ENCODE assay signal across 1 cellular context in the genomic region with DNA sequence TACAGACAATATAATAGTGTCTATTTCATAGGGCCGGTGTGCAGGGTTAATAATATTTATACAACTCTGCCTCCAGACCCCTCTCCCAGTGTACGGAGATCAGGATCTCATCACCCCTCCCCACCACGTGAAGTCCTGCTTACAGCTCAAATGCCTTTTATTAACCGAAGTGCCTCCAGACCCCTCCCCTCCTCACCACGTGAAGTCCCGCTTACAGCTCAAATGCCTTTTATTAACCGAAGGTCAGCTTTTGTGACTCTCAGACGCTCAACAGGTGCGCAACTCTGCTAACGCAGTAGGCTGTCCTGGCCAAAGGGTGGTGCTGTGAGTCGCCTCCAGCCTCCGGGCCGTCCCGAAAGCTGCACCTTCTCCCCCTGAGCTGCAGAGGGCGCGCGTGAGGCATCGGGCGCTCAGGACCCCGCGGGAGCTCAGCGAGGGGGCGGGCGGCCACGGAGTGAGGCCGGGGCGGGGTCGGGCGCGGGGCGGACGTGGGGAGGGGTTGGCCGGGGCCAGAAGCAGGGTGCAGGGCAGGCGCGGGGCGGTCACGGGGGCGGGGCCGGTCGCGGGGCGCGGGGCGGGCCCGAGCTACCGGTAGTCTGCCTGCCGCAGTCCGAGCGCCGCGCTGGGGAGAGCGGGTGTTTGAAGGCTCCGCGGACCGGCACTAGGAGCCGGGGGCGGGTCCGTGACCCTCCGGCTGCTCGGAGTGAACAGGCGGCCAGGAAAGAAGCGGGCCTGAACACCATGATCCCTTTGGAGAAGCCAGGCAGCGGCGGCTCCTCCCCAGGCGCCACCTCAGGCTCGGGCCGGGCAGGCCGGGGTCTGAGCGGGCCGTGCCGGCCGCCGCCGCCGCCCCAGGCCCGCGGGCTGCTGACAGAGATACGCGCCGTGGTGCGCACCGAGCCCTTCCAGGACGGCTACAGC.
A peak's percentile ranks its signal among the peaks of the same experiment; 100 is the strongest.
TF ChIP-seq lines count a peak whose summit lies in the region.

A gene (plus strand): TSS at position 606 of the 921 bp plus-strand sequence. CDS start 136 bp downstream, at position 742.

TF ChIP-seq in HepG2, 621 proteins besides CTCF, POLR2A, EP300 and RAD21 (continued from another document and continues in another):
- TF ChIP-seq TEAD2 (CRISPR knock-in tag; IDR thresholded peaks at IDR 0.05) (no peak), ZNF24 (IDR thresholded peaks at IDR 0.05) (no peak), ZMAT3 (CRISPR knock-in tag; conservative IDR thresholded peaks at IDR 0.05) (0 out of 2 replicates have a peak, but pooled peaks have one; percentile 66), MIER3 (CRISPR knock-in tag; IDR thresholded peaks at IDR 0.05; ENCODE audit: borderline replicate concordance) (peak; percentile 53; the same call in 1 of the 2 replicates), PHF5A (CRISPR knock-in tag; IDR thresholded peaks at IDR 0.05; ENCODE audit: low read depth, unreplicated experiment) (peak; percentile 42), ZNF605 (CRISPR knock-in tag; IDR thresholded peaks at IDR 0.05) (no peak; the same call in 1 of the 2 replicates), ZKSCAN8 (CRISPR knock-in tag; IDR thresholded peaks at IDR 0.05; ENCODE audit: borderline replicate concordance) (peak; percentile 62; the same call in 1 of the 2 replicates), ZNF780A (CRISPR knock-in tag; IDR thresholded peaks at IDR 0.05) (no peak), SP5 (CRISPR knock-in tag; IDR thresholded peaks at IDR 0.05; ENCODE audit: borderline replicate concordance, low read depth) (0 out of 2 replicates have a peak, but pooled peaks have one; percentile 24), ZNF891 (CRISPR knock-in tag; IDR thresholded peaks at IDR 0.05) (peak; percentile 27; the same call in 1 of the 2 replicates)
- TF ChIP-seq, protein P1, sequence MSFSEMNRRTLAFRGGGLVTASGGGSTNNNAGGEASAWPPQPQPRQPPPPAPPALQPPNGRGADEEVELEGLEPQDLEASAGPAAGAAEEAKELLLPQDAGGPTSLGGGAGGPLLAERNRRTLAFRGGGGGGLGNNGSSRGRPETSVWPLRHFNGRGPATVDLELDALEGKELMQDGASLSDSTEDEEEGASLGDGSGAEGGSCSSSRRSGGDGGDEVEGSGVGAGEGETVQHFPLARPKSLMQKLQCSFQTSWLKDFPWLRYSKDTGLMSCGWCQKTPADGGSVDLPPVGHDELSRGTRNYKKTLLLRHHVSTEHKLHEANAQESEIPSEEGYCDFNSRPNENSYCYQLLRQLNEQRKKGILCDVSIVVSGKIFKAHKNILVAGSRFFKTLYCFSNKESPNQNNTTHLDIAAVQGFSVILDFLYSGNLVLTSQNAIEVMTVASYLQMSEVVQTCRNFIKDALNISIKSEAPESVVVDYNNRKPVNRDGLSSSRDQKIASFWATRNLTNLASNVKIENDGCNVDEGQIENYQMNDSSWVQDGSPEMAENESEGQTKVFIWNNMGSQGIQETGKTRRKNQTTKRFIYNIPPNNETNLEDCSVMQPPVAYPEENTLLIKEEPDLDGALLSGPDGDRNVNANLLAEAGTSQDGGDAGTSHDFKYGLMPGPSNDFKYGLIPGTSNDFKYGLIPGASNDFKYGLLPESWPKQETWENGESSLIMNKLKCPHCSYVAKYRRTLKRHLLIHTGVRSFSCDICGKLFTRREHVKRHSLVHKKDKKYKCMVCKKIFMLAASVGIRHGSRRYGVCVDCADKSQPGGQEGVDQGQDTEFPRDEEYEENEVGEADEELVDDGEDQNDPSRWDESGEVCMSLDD (CRISPR knock-in tag; IDR thresholded peaks at IDR 0.05; ENCODE audit: borderline replicate concordance): 0 out of 2 replicates have a peak, but pooled peaks have one; percentile 13
- TF ChIP-seq, protein P2, sequence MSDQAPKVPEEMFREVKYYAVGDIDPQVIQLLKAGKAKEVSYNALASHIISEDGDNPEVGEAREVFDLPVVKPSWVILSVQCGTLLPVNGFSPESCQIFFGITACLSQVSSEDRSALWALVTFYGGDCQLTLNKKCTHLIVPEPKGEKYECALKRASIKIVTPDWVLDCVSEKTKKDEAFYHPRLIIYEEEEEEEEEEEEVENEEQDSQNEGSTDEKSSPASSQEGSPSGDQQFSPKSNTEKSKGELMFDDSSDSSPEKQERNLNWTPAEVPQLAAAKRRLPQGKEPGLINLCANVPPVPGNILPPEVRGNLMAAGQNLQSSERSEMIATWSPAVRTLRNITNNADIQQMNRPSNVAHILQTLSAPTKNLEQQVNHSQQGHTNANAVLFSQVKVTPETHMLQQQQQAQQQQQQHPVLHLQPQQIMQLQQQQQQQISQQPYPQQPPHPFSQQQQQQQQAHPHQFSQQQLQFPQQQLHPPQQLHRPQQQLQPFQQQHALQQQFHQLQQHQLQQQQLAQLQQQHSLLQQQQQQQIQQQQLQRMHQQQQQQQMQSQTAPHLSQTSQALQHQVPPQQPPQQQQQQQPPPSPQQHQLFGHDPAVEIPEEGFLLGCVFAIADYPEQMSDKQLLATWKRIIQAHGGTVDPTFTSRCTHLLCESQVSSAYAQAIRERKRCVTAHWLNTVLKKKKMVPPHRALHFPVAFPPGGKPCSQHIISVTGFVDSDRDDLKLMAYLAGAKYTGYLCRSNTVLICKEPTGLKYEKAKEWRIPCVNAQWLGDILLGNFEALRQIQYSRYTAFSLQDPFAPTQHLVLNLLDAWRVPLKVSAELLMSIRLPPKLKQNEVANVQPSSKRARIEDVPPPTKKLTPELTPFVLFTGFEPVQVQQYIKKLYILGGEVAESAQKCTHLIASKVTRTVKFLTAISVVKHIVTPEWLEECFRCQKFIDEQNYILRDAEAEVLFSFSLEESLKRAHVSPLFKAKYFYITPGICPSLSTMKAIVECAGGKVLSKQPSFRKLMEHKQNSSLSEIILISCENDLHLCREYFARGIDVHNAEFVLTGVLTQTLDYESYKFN (CRISPR knock-in tag; conservative IDR thresholded peaks at IDR 0.05): no peak; the same call in 1 of the 2 replicates
- TF ChIP-seq, protein P3, sequence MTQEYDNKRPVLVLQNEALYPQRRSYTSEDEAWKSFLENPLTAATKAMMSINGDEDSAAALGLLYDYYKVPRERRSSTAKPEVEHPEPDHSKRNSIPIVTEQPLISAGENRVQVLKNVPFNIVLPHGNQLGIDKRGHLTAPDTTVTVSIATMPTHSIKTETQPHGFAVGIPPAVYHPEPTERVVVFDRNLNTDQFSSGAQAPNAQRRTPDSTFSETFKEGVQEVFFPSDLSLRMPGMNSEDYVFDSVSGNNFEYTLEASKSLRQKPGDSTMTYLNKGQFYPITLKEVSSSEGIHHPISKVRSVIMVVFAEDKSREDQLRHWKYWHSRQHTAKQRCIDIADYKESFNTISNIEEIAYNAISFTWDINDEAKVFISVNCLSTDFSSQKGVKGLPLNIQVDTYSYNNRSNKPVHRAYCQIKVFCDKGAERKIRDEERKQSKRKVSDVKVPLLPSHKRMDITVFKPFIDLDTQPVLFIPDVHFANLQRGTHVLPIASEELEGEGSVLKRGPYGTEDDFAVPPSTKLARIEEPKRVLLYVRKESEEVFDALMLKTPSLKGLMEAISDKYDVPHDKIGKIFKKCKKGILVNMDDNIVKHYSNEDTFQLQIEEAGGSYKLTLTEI (CRISPR knock-in tag; conservative IDR thresholded peaks at IDR 0.05): no peak
- TF ChIP-seq, protein P4, sequence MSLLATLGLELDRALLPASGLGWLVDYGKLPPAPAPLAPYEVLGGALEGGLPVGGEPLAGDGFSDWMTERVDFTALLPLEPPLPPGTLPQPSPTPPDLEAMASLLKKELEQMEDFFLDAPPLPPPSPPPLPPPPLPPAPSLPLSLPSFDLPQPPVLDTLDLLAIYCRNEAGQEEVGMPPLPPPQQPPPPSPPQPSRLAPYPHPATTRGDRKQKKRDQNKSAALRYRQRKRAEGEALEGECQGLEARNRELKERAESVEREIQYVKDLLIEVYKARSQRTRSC (CRISPR knock-in tag; IDR thresholded peaks at IDR 0.05; ENCODE audit: low read depth): no peak
- TF ChIP-seq, protein P5, sequence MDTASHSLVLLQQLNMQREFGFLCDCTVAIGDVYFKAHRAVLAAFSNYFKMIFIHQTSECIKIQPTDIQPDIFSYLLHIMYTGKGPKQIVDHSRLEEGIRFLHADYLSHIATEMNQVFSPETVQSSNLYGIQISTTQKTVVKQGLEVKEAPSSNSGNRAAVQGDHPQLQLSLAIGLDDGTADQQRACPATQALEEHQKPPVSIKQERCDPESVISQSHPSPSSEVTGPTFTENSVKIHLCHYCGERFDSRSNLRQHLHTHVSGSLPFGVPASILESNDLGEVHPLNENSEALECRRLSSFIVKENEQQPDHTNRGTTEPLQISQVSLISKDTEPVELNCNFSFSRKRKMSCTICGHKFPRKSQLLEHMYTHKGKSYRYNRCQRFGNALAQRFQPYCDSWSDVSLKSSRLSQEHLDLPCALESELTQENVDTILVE (CRISPR knock-in tag; IDR thresholded peaks at IDR 0.05): peak; percentile 52; the same call in 1 of the 2 replicates
- TF ChIP-seq, protein P6, sequence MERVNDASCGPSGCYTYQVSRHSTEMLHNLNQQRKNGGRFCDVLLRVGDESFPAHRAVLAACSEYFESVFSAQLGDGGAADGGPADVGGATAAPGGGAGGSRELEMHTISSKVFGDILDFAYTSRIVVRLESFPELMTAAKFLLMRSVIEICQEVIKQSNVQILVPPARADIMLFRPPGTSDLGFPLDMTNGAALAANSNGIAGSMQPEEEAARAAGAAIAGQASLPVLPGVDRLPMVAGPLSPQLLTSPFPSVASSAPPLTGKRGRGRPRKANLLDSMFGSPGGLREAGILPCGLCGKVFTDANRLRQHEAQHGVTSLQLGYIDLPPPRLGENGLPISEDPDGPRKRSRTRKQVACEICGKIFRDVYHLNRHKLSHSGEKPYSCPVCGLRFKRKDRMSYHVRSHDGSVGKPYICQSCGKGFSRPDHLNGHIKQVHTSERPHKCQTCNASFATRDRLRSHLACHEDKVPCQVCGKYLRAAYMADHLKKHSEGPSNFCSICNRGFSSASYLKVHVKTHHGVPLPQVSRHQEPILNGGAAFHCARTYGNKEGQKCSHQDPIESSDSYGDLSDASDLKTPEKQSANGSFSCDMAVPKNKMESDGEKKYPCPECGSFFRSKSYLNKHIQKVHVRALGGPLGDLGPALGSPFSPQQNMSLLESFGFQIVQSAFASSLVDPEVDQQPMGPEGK (CRISPR knock-in tag; IDR thresholded peaks at IDR 0.05): peak; percentile 63
- TF ChIP-seq, protein P7, sequence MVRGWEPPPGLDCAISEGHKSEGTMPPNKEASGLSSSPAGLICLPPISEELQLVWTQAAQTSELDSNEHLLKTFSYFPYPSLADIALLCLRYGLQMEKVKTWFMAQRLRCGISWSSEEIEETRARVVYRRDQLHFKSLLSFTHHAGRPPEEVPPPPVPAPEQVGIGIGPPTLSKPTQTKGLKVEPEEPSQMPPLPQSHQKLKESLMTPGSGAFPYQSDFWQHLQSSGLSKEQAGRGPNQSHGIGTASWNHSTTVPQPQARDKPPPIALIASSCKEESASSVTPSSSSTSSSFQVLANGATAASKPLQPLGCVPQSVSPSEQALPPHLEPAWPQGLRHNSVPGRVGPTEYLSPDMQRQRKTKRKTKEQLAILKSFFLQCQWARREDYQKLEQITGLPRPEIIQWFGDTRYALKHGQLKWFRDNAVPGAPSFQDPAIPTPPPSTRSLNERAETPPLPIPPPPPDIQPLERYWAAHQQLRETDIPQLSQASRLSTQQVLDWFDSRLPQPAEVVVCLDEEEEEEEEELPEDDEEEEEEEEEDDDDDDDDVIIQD (CRISPR knock-in tag; IDR thresholded peaks at IDR 0.05; ENCODE audit: low read depth): peak; percentile 46; the same call in 1 of the 2 replicates
- TF ChIP-seq, protein P8, sequence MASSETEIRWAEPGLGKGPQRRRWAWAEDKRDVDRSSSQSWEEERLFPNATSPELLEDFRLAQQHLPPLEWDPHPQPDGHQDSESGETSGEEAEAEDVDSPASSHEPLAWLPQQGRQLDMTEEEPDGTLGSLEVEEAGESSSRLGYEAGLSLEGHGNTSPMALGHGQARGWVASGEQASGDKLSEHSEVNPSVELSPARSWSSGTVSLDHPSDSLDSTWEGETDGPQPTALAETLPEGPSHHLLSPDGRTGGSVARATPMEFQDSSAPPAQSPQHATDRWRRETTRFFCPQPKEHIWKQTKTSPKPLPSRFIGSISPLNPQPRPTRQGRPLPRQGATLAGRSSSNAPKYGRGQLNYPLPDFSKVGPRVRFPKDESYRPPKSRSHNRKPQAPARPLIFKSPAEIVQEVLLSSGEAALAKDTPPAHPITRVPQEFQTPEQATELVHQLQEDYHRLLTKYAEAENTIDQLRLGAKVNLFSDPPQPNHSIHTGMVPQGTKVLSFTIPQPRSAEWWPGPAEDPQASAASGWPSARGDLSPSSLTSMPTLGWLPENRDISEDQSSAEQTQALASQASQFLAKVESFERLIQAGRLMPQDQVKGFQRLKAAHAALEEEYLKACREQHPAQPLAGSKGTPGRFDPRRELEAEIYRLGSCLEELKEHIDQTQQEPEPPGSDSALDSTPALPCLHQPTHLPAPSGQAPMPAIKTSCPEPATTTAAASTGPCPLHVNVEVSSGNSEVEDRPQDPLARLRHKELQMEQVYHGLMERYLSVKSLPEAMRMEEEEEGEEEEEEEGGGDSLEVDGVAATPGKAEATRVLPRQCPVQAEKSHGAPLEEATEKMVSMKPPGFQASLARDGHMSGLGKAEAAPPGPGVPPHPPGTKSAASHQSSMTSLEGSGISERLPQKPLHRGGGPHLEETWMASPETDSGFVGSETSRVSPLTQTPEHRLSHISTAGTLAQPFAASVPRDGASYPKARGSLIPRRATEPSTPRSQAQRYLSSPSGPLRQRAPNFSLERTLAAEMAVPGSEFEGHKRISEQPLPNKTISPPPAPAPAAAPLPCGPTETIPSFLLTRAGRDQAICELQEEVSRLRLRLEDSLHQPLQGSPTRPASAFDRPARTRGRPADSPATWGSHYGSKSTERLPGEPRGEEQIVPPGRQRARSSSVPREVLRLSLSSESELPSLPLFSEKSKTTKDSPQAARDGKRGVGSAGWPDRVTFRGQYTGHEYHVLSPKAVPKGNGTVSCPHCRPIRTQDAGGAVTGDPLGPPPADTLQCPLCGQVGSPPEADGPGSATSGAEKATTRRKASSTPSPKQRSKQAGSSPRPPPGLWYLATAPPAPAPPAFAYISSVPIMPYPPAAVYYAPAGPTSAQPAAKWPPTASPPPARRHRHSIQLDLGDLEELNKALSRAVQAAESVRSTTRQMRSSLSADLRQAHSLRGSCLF (CRISPR knock-in tag; IDR thresholded peaks at IDR 0.05; ENCODE audit: borderline replicate concordance): no peak
- TF ChIP-seq, protein P9, sequence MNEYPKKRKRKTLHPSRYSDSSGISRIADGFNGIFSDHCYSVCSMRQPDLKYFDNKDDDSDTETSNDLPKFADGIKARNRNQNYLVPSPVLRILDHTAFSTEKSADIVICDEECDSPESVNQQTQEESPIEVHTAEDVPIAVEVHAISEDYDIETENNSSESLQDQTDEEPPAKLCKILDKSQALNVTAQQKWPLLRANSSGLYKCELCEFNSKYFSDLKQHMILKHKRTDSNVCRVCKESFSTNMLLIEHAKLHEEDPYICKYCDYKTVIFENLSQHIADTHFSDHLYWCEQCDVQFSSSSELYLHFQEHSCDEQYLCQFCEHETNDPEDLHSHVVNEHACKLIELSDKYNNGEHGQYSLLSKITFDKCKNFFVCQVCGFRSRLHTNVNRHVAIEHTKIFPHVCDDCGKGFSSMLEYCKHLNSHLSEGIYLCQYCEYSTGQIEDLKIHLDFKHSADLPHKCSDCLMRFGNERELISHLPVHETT (CRISPR knock-in tag; conservative IDR thresholded peaks at IDR 0.05): 0 out of 2 replicates have a peak, but pooled peaks have one; percentile 15
